ENCODE assay signal across 8 cellular contexts in genomic region chr12:48106574-48107251, GRCh38. TPM values are rescaled to one million over a fixed set of nuclear protein-coding genes. Genes with fewer than 3 reads are reported as not detected.
DNase-seq lines count a peak whose midpoint lies in the region; ATAC-seq and TF ChIP-seq lines count a peak whose summit lies in the region.

No MANE protein-coding gene starts in this region.

- H3K9me3 Mint-ChIP-seq in progenitor cell of endocrine pancreas (ENCODE audit: low read depth) = no peaks in the 10 kb centered on the region

- H3K27me3 ChIP-seq in GM06990 (replicated peaks; ENCODE audit: control insufficient read depth, insufficient read depth, low read length) (no peaks in the 10 kb centered on the region), OCI-LY1 (ENCODE audit: insufficient read depth, low read length) (no peaks in the 10 kb centered on the region)

- H3K27ac ChIP-seq in OCI-LY1 (ENCODE audit: low read depth, low read length, poor library complexity, severe bottlenecking) = peak overlapping the region; percentile 94

- peaks cover 43% of the 10 kb centered on the region for H3K4me1 ChIP-seq in OCI-LY1 (ENCODE audit: insufficient read depth, low read length, severe bottlenecking)

- H3K36me3 Mint-ChIP-seq in progenitor cell of endocrine pancreas (ENCODE audit: insufficient read depth) = no peaks in the 10 kb centered on the region

- H3K9me3 ChIP-seq in OCI-LY1 (ENCODE audit: low read length) = no peaks in the 10 kb centered on the region

- peak overlapping the region; percentile 87 for H3K4me3 ChIP-seq in GM06990 (replicated peaks; ENCODE audit: low read depth, low read length)
- H3K4me3 ChIP-seq in OCI-LY1 (ENCODE audit: low read depth, low read length, poor library complexity, severe bottlenecking) = peak overlapping the region; percentile 87
- peak overlapping the region; percentile 79 for H3K4me3 ChIP-seq in epithelial cell of esophagus (ENCODE audit: low read length)

- TF ChIP-seq CTCF in GM06990 (IDR thresholded peaks at IDR 0.05; ENCODE audit: insufficient read depth, low read length, poor library complexity, severe bottlenecking) (no peak), OCI-LY1 (IDR thresholded peaks at IDR 0.05; ENCODE audit: low read length) (no peak), epithelial cell of esophagus (IDR thresholded peaks at IDR 0.05; ENCODE audit: insufficient read depth, low read depth, low read length, missing control alignments) (no peak), progenitor cell of endocrine pancreas (IDR thresholded peaks at IDR 0.05; ENCODE audit: unreplicated experiment) (no peak)

- H3K27me3 Mint-ChIP-seq in progenitor cell of endocrine pancreas = no peaks in the 10 kb centered on the region

- H3K9ac ChIP-seq in OCI-LY1 (ENCODE audit: low read length) = peak overlapping the region; percentile 96

- peaks cover 33% of the 10 kb centered on the region for H3K79me2 ChIP-seq in OCI-LY1 (ENCODE audit: insufficient read depth, low read length)

- H3K4me2 ChIP-seq in OCI-LY1 (ENCODE audit: low read length) = peak overlapping the region; percentile 94

- DNase-seq in GM06990 (ENCODE audit: extremely low read depth, insufficient read length) (no peak), epithelial cell of esophagus (ENCODE audit: low read depth) (no peak), progenitor cell of endocrine pancreas (ENCODE audit: low spot score, unreplicated experiment) (no peak), kidney tubule cell (ENCODE audit: low spot score) (no peak), occipital lobe (lab: John Stamatoyannopoulos, UW) (no peak)

- no peaks in the 10 kb centered on the region for H3K9me2 ChIP-seq in OCI-LY1 (ENCODE audit: low read depth, low read length)

- H2AFZ ChIP-seq in OCI-LY1 (ENCODE audit: low read length) = peak overlapping the region; percentile 24; the same call in 1 of the 2 replicates

- ATAC-seq in GM18517 (IDR thresholded peaks at IDR 0.05; ENCODE audit: unreplicated experiment) (no peak), HG03342 (IDR thresholded peaks at IDR 0.05; ENCODE audit: unreplicated experiment) (no peak)

- H3K36me3 ChIP-seq in GM06990 (ENCODE audit: control insufficient read depth, insufficient read depth, low read length) = no peaks in the 10 kb centered on the region; the same call in 1 of the 2 replicates
- H3K36me3 ChIP-seq in OCI-LY1 (ENCODE audit: insufficient read depth, low read length) = no peaks in the 10 kb centered on the region

- H3K27ac Mint-ChIP-seq in progenitor cell of endocrine pancreas = peak overlapping the region; percentile 96

- H3K4me1 Mint-ChIP-seq in progenitor cell of endocrine pancreas (ENCODE audit: low read depth) = peaks cover 28% of the 10 kb centered on the region

- H3K4me3 Mint-ChIP-seq in progenitor cell of endocrine pancreas (ENCODE audit: low read depth) = peak overlapping the region; percentile 98

- no peaks in the 10 kb centered on the region for H4K20me1 ChIP-seq in OCI-LY1 (ENCODE audit: insufficient read depth, low read length)

- H3F3A ChIP-seq in OCI-LY1 (ENCODE audit: insufficient read depth, low read length) = no peaks in the 10 kb centered on the region

RNA-seq across cellular contexts. Expression of gene SENP1, which starts 0.8 kb away (rescaled TPM):
- total RNA-seq in progenitor cell of endocrine pancreas (34.9 and 38.4 TPM in 2 replicates), occipital lobe (33.5 TPM)

RNA-seq across cellular contexts. Expression of gene PFKM, which starts 12.5 kb away (rescaled TPM):
- total RNA-seq in progenitor cell of endocrine pancreas = 132 and 141 TPM in 2 replicates
- total RNA-seq in occipital lobe = 112 TPM

RNA-seq across cellular contexts. Expression of gene ASB8, which starts 50.6 kb away (rescaled TPM):
- 22.2 and 27.0 TPM in 2 replicates for total RNA-seq in progenitor cell of endocrine pancreas
- total RNA-seq in occipital lobe = 38.8 TPM
